Comparison of ENCODE assay signal across 9 cellular contexts in genomic region chr2:186503827-186504606, GRCh38. TPM values are rescaled to one million over a fixed set of nuclear protein-coding genes. Genes with fewer than 3 reads are reported as not detected.
DNase-seq lines count a peak whose midpoint lies in the region; ATAC-seq, FAIRE-seq and TF ChIP-seq lines count a peak whose summit lies in the region.
"Had no signal": no experiment of that assay in that cellular context is flagged by ENCODE, and none has a peak within 500 bp of the region (broad histone marks: within the 10 kb centered on the region; RNA-seq: fewer than 3 reads in every experiment).

No MANE protein-coding gene starts in this region.

- H3K36me3 ChIP-seq in Panc1 (ENCODE audit: control insufficient read depth, insufficient read depth, low read length), result peaks cover 70% of the 10 kb centered on the region
- H3K36me3 ChIP-seq in pancreas, result peaks cover 0 to 45% (median 9%) of the 10 kb centered on the region in 3 donors

- peaks cover 4% of the 10 kb centered on the region for H3K4me1 Mint-ChIP-seq in endothelial cell (ENCODE audit: unreplicated experiment)

- FAIRE-seq in pancreas (lab: Jason Lieb, UNC), result peak; percentile 89

- POLR2A ChIA-PET in Panc1 (lab: Charles Lee), result no interaction called here

- CTCF ChIA-PET in Panc1 (lab: Charles Lee), result interaction anchor here (0.7 to 2.5 kb wide), 2 partner anchors 136 to 138 kb away, joined by 4 to 15 read pairs; no protein-coding TSS in a partner anchor

- no peaks in the 10 kb centered on the region for H3K9me3 Mint-ChIP-seq in endothelial cell (ENCODE audit: unreplicated experiment)

- TF ChIP-seq CTCF in GM13976 (IDR thresholded peaks at IDR 0.05; ENCODE audit: borderline replicate concordance, control extremely low read depth, extremely low read depth, insufficient read depth, missing control alignments) (peak; percentile 13), Panc1 (IDR thresholded peaks at IDR 0.05) (peak; percentile 63; the same call in 1 of the 2 replicates), endothelial cell (IDR thresholded peaks at IDR 0.05; ENCODE audit: unreplicated experiment) (peak; percentile 89), pancreas (IDR thresholded peaks at IDR 0.05) (peak in 3 of 4 donors; percentile 37 to 52 (median 44)), lower leg skin (IDR thresholded peaks at IDR 0.05) (no peak)

- H3K9me3 ChIP-seq in Panc1 (ENCODE audit: control insufficient read depth, insufficient read depth, low read depth, low read length) (no peaks in the 10 kb centered on the region), pancreas (no peaks in the 10 kb centered on the region)

- no peaks in the 10 kb centered on the region for H3K27me3 Mint-ChIP-seq in endothelial cell (ENCODE audit: unreplicated experiment)

- in situ Hi-C loops in ACHN (cut with HindIII; ENCODE audit: low pct_ligation_motif_present, low pct_unique_long_range_greater_than_20kb, low sequenced_read_pairs) (loop anchor here (25.0 kb wide), 1 partner anchor 133 kb away; no protein-coding TSS in a partner anchor), GM13976 (cut with MboI; ENCODE audit: low sequenced_read_pairs, unreplicated experiment) (loop anchor here (10.0 kb wide), 1 partner anchor 141 kb away; no protein-coding TSS in a partner anchor), Panc1 (cut with HindIII; ENCODE audit: low pct_unique_long_range_greater_than_20kb, low sequenced_read_pairs) (no loop called here)

- BruUV-seq in Panc1 (replicated peaks; lab: Mats Ljungman, UMichigan), result no TSS peak

- H3K27ac Mint-ChIP-seq in endothelial cell (ENCODE audit: unreplicated experiment), result no peak overlapping the region

- H3K4me1 ChIP-seq in Panc1 (ENCODE audit: control insufficient read depth, insufficient read depth, low read length), result peaks cover 5% of the 10 kb centered on the region
- peaks cover 0 to 3% (median 0%) of the 10 kb centered on the region in 3 donors for H3K4me1 ChIP-seq in pancreas

- no peak overlapping the region for H3K4me3 Mint-ChIP-seq in endothelial cell (ENCODE audit: unreplicated experiment)

- H3K4me3 ChIP-seq in Panc1 (ENCODE audit: low read depth in 2 of 2, low read length in 2 of 2), result no peak overlapping the region
- H3K4me3 ChIP-seq in pancreas, result no peak overlapping the region
- H3K4me3 ChIP-seq in lower leg skin (ENCODE audit: low read depth, poor library complexity, severe bottlenecking), result no peak overlapping the region

- H3K27me3 ChIP-seq in Panc1 (ENCODE audit: control insufficient read depth, insufficient read depth, low read length), result no peaks in the 10 kb centered on the region
- H3K27me3 ChIP-seq in pancreas, result no peaks in the 10 kb centered on the region

- ATAC-seq in HG03432 (IDR thresholded peaks at IDR 0.05; ENCODE audit: unreplicated experiment) (peak; percentile 62), Panc1 (peak; percentile 76), pancreas (peak in 3 of 4 donors; percentile 72 to 80 (median 80))

- H3K36me3 Mint-ChIP-seq in endothelial cell (ENCODE audit: low read depth, unreplicated experiment), result peaks cover 21% of the 10 kb centered on the region

- TF ChIP-seq POLR2A in lower leg skin (IDR thresholded peaks at IDR 0.05), result no peak

- intact Hi-C loops in Panc1 (cut with micrococcal nuclease; ENCODE audit: unreplicated experiment), result loop anchor here (1.0 kb wide), 1 partner anchor 137 kb away; no protein-coding TSS in a partner anchor
- intact Hi-C loops in pancreas (cut with DNase I), result loop anchor here in 2 of 3 donors (5.0 to 10.0 kb wide), 2 partner anchors 138 to 141 kb away; no protein-coding TSS in a partner anchor
- intact Hi-C loops in lower leg skin (cut with DNase I; ENCODE audit: low total_unique reads), result loop anchor here (10.0 kb wide), 1 partner anchor 131 kb away; no protein-coding TSS in a partner anchor

- DNase-seq in ACHN, result peak; percentile 59
- DNase-seq in GM13976 (ENCODE audit: low spot score), result no peak
- no peak for DNase-seq in Panc1 (ENCODE audit: low read depth, low spot score)
- no peak for DNase-seq in endothelial cell (ENCODE audit: low spot score)
- DNase-seq in pancreas, result no peak
- no peak for DNase-seq in lower leg skin (ENCODE audit: low spot score in 2 of 2)
- DNase-seq in ecto neural progenitor cell (ENCODE audit: low spot score), result no peak

- H3K27ac ChIP-seq in Panc1 (ENCODE audit: low read length) (no peak overlapping the region; the same call in 1 of the 2 replicates), pancreas (no peak overlapping the region)
- H3K27ac ChIP-seq: epithelial cell of prostate had no signal

- WGBS in pancreas, 2 donors, result 52 to 75% methylated on average over 5 of the region's 5 CpGs
- WGBS in lower leg skin, 2 donors, result 41 to 58% methylated on average over 5 of the region's 5 CpGs

RNA-seq across cellular contexts. Expression of gene ZC3H15, which starts 18.0 kb away (rescaled TPM):
- total RNA-seq in Panc1 (2021; ENCODE audit: unreplicated experiment) (72.8 TPM), endothelial cell (ENCODE audit: unreplicated experiment) (46.8 TPM), pancreas (10 to 100 TPM; 23.4 to 33.0 (median 30.4) TPM), lower leg skin (10 to 100 TPM; 43.5 to 77.8 (median 52.0) TPM)
- polyA plus RNA-seq in Panc1 (2012; ENCODE audit: insufficient read length), result 48.6 TPM
- 10 to 100 TPM; 31.2 to 33.2 TPM for polyA plus RNA-seq in pancreas

Comparison
In these comparisons a context has a peak if more than half of its experiments do, and no peak if none do; other contexts are left out.
1. CTCF ChIP-seq: peak in GM13976 (single experiment), Panc1 (single experiment), endothelial cell (single experiment) and pancreas (3 of 4); none in lower leg skin (0 of 3).
2. Peak in every context shown above with its lines, with median percentiles within 50 percentile points of each other: ATAC-seq.